ENCODE assay signal across 2 cellular contexts in the genomic region with DNA sequence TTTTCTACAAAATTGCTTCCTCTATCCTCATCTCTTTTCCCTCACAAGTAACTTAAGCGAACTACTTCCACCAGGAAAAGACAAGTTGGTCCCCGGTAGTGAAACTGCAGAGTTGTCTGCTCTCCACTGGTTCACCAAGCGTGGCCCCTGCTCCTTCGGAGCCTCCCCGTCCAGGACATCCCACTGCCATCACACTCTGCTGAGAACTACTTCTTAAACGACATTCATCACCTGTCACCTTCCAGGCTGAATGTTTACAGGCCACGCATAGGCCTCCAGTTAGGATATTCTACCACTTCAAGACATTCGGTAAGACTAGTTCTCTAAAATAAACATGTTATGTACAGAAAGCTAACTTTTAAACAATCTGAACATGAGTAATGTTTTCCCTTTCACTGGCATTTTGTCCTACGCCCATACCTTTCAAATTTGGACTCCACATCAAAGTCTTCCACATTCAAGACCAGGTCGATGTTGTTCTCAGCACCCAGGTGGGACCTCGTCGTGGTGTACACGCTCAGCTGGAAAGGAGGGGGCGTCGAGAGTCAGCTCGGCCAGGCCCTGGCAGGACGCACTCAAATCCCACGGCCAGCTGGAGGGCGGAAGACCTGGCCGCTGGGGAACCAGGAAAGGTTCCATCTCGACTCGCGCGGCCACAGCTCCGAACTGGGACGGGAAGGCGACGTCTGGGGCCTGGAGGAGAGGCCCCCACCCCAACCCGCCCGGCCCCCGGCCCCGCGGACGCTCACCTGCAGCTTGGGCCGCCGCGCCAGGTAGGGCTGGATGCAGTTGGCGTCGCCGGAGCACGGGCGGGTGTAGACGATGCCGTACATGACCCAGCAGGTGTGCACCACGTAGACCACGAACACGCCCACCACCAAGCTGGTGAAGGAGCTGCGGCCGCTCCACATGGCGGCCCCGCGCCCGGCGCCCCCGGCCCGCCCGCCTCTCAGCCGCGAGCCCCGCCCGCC.
TF ChIP-seq lines count a peak whose summit lies in the region.

No MANE protein-coding gene starts in this region.

TF ChIP-seq in A549, 52 proteins besides CTCF, POLR2A, EP300 and RAD21:
- TF ChIP-seq CHD2 (IDR thresholded peaks at IDR 0.05; ENCODE audit: low read length, partially characterized antibody) (no peak), BHLHE40 (IDR thresholded peaks at IDR 0.05; ENCODE audit: low read depth, low read length) (no peak), HDAC2 (IDR thresholded peaks at IDR 0.05) (no peak), POLR2AphosphoS2 (conservative IDR thresholded peaks at IDR 0.05; ENCODE audit: low read length) (no peak), JUNB (IDR thresholded peaks at IDR 0.05) (no peak), PHF8 (IDR thresholded peaks at IDR 0.05; ENCODE audit: borderline replicate concordance, low read depth) (no peak), SREBF2 (IDR thresholded peaks at IDR 0.05) (no peak), ZNF302 (CRISPR knock-in tag; IDR thresholded peaks at IDR 0.05) (no peak)

TF ChIP-seq in H1, 55 proteins besides CTCF, POLR2A, EP300 and RAD21:
- TF ChIP-seq KDM4A (IDR thresholded peaks at IDR 0.05; ENCODE audit: low read depth, low read length, severe bottlenecking) (peak; percentile 41), MAX (IDR thresholded peaks at IDR 0.05) (0 out of 2 replicates have a peak, but pooled peaks have one; percentile 21), RNF2 (IDR thresholded peaks at IDR 0.05; ENCODE audit: borderline replicate concordance, low read depth, low read length, missing control alignments, poor library complexity, severe bottlenecking) (no peak)
